ENCODE assay signal across 15 cellular contexts in the genomic region with DNA sequence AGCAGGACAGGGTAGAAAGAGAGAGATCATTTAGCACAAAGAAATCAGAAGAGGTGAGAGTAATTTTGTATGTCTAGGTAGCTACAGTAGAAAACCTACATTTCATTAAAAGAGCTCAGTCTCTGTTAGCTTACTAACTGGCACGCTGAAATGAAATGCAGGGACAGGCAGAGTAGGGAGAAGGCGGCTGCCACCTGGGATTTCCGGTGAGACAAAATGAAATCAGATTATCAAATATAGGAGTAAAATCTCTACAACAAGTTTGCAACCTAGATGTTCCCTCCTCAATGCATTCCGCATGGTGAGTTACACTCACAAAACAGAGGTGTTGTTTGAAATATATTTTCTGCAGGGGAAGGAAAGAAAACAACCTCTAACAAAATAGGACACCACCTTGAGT. TPM values are rescaled to one million over a fixed set of nuclear protein-coding genes. Genes with fewer than 3 reads are reported as not detected.
A peak's percentile ranks its signal among the peaks of the same experiment; 100 is the strongest.
DNase-seq lines count a peak whose midpoint lies in the region; ATAC-seq and TF ChIP-seq lines count a peak whose summit lies in the region.
"Had no signal": no experiment of that assay in that cellular context is flagged by ENCODE, and none has a peak within 500 bp of the region (broad histone marks: within the 10 kb centered on the region; RNA-seq: fewer than 3 reads in every experiment).

No MANE protein-coding gene starts in this region.

- H3K36me3 Mint-ChIP-seq in activated naive CD8-positive, alpha-beta T cell = peaks cover 26% of the 10 kb centered on the region
- H3K36me3 Mint-ChIP-seq in activated naive CD8-positive, alpha-beta T cell treated with anti-CD3 and anti-CD28 coated beads for 36 hours = peaks cover 21% of the 10 kb centered on the region
- H3K36me3 Mint-ChIP-seq in activated T-helper 17 cell treated with anti-CD3 and anti-CD28 coated beads, Interleukin-2, amount 50 U/mL, for 72 hours (ENCODE audit: low read depth) = peaks cover 93% of the 10 kb centered on the region

- peaks cover 0 to 90% (median 53%) of the 10 kb centered on the region in 6 donors for H3K36me3 ChIP-seq in spleen
- peaks cover 0 to 46% (median 12%) of the 10 kb centered on the region in 4 donors for H3K36me3 ChIP-seq in upper lobe of left lung
- H3K36me3 ChIP-seq in tibial artery = peaks cover 0 to 28% (median 26%) of the 10 kb centered on the region in 3 donors

- H3K4me3 Mint-ChIP-seq in activated naive CD8-positive, alpha-beta T cell = no peak overlapping the region
- no peak overlapping the region for H3K4me3 Mint-ChIP-seq in activated naive CD8-positive, alpha-beta T cell treated with anti-CD3 and anti-CD28 coated beads for 36 hours
- peak overlapping the region; percentile 55 for H3K4me3 Mint-ChIP-seq in activated T-helper 17 cell treated with anti-CD3 and anti-CD28 coated beads, Interleukin-2, amount 50 U/mL, for 72 hours

- in situ Hi-C loops in GM13976 (cut with MboI; ENCODE audit: low sequenced_read_pairs, unreplicated experiment) = no loop called here

- H3K27ac ChIP-seq in spleen (peak overlapping the region in 5 of 8 donors; percentile 5 to 79 (median 57)), upper lobe of left lung (no peak overlapping the region), tibial artery (no peak overlapping the region)
- H3K27ac ChIP-seq: esophagus muscularis mucosa, right lobe of liver, WERI-Rb-1 had no signal

- H3K9me3 ChIP-seq in spleen (no peaks in the 10 kb centered on the region), upper lobe of left lung (no peaks in the 10 kb centered on the region), tibial artery (no peaks in the 10 kb centered on the region)
- H3K9me3 ChIP-seq: esophagus muscularis mucosa, right lobe of liver had no signal

- H3K27me3 ChIP-seq in spleen (replicated peaks in 1 of 7) = no peaks in the 10 kb centered on the region
- no peaks in the 10 kb centered on the region for H3K27me3 ChIP-seq in upper lobe of left lung
- H3K27me3 ChIP-seq in tibial artery = no peaks in the 10 kb centered on the region
- H3K27me3 ChIP-seq: esophagus muscularis mucosa, right lobe of liver had no signal

- no peak for DNase-seq in activated naive CD8-positive, alpha-beta T cell treated with anti-CD3 and anti-CD28 coated beads for 36 hours
- no peak for DNase-seq in spleen
- DNase-seq in GM13976 (ENCODE audit: low spot score) = no peak
- DNase-seq in upper lobe of left lung = no peak
- no peak for DNase-seq in tibial artery
- DNase-seq: islet precursor cell, NCI-H1048, NCI-H526 treated with DMSO at 0.1 percent for 48 hours, right lobe of liver, SW 1271, WERI-Rb-1 had no signal

- no peaks in the 10 kb centered on the region for H3K9me3 Mint-ChIP-seq in activated naive CD8-positive, alpha-beta T cell (ENCODE audit: low read depth)
- no peaks in the 10 kb centered on the region for H3K9me3 Mint-ChIP-seq in activated naive CD8-positive, alpha-beta T cell treated with anti-CD3 and anti-CD28 coated beads for 36 hours
- no peaks in the 10 kb centered on the region for H3K9me3 Mint-ChIP-seq in activated T-helper 17 cell treated with anti-CD3 and anti-CD28 coated beads, Interleukin-2, amount 50 U/mL, for 72 hours

- peak overlapping the region; percentile 50 for H3K27ac Mint-ChIP-seq in activated naive CD8-positive, alpha-beta T cell
- no peak overlapping the region for H3K27ac Mint-ChIP-seq in activated naive CD8-positive, alpha-beta T cell treated with anti-CD3 and anti-CD28 coated beads for 36 hours
- H3K27ac Mint-ChIP-seq in activated T-helper 17 cell treated with anti-CD3 and anti-CD28 coated beads, Interleukin-2, amount 50 U/mL, for 72 hours = peak overlapping the region; percentile 86

- H3K27me3 Mint-ChIP-seq in activated naive CD8-positive, alpha-beta T cell = no peaks in the 10 kb centered on the region
- H3K27me3 Mint-ChIP-seq in activated naive CD8-positive, alpha-beta T cell treated with anti-CD3 and anti-CD28 coated beads for 36 hours = no peaks in the 10 kb centered on the region
- H3K27me3 Mint-ChIP-seq in activated T-helper 17 cell treated with anti-CD3 and anti-CD28 coated beads, Interleukin-2, amount 50 U/mL, for 72 hours = no peaks in the 10 kb centered on the region

- TF ChIP-seq CTCF in spleen (IDR thresholded peaks at IDR 0.05 in 8 of 11, conservative IDR thresholded peaks at IDR 0.05 in 3 of 11) (no peak), GM13976 (IDR thresholded peaks at IDR 0.05; ENCODE audit: borderline replicate concordance, control extremely low read depth, extremely low read depth, insufficient read depth, missing control alignments) (no peak), upper lobe of left lung (IDR thresholded peaks at IDR 0.05) (no peak), tibial artery (IDR thresholded peaks at IDR 0.05) (no peak)

- intact Hi-C loops in spleen (cut with DNase I; ENCODE audit: low total_unique reads) (no loop called here), tibial artery (cut with DNase I; ENCODE audit: low total_unique reads) (no loop called here)

- no peak overlapping the region for H3K4me3 ChIP-seq in spleen
- H3K4me3 ChIP-seq in upper lobe of left lung = no peak overlapping the region
- H3K4me3 ChIP-seq in tibial artery = no peak overlapping the region
- H3K4me3 ChIP-seq: esophagus muscularis mucosa, right lobe of liver had no signal

- peaks cover 27% of the 10 kb centered on the region for H3K4me1 Mint-ChIP-seq in activated naive CD8-positive, alpha-beta T cell (ENCODE audit: low read depth)
- peaks cover 12% of the 10 kb centered on the region for H3K4me1 Mint-ChIP-seq in activated naive CD8-positive, alpha-beta T cell treated with anti-CD3 and anti-CD28 coated beads for 36 hours
- H3K4me1 Mint-ChIP-seq in activated T-helper 17 cell treated with anti-CD3 and anti-CD28 coated beads, Interleukin-2, amount 50 U/mL, for 72 hours = peaks cover 50% of the 10 kb centered on the region

- WGBS in spleen, 5 donors = 69 to 84% (median 78%) methylated on average over 4 of the region's 4 CpGs
- 86 to 91% methylated on average over 4 of the region's 4 CpGs for WGBS in upper lobe of left lung, 2 donors

- TF ChIP-seq POLR2A in GM19099 (IDR thresholded peaks at IDR 0.05; ENCODE audit: extremely low read depth, insufficient read length, low read depth) (peak; percentile 11), spleen (IDR thresholded peaks at IDR 0.05) (no peak), upper lobe of left lung (IDR thresholded peaks at IDR 0.05) (no peak)

- ATAC-seq in activated T-helper 17 cell treated with anti-CD3 and anti-CD28 coated beads, Interleukin-2, amount 50 U/mL, for 72 hours (replicated peaks) = peak; percentile 38
- no peak for ATAC-seq in upper lobe of left lung (ENCODE audit: low FRiP score in 2 of 2)

- no peak for TF ChIP-seq EP300 in upper lobe of left lung (IDR thresholded peaks at IDR 0.05)

- H3K4me1 ChIP-seq in spleen = peaks cover 11 to 62% (median 32%) of the 10 kb centered on the region in 6 donors
- peaks cover 0 to 10% (median 6%) of the 10 kb centered on the region in 4 donors for H3K4me1 ChIP-seq in upper lobe of left lung
- H3K4me1 ChIP-seq in tibial artery = peaks cover 0 to 26% (median 18%) of the 10 kb centered on the region in 4 donors

RNA-seq across cellular contexts. Expression of a gene that starts 55.9 kb away (rescaled TPM):
- 10 to 100 TPM; 49.0 to 50.5 TPM for total RNA-seq in activated naive CD8-positive, alpha-beta T cell treated with anti-CD3 and anti-CD28 coated beads for 36 hours
- 10 to 100 TPM; 58.0 to 70.9 TPM for total RNA-seq in activated T-helper 17 cell treated with anti-CD3 and anti-CD28 coated beads, Interleukin-2, amount 50 U/mL, for 72 hours
- total RNA-seq in spleen (100 to 1,000 TPM; 130 to 168 (median 148) TPM), upper lobe of left lung (10 to 100 TPM; 27.2 to 67.6 (median 45.0) TPM)
- polyA plus RNA-seq in spleen = 100 to 1,000 TPM in 1 of 3 donors, 10 to 100 TPM in 2; 60.3 to 101 (median 65.3) TPM

Comparison
In these comparisons a context has a peak if more than half of its experiments do, and no peak if none do; other contexts are left out.
1. H3K27ac ChIP-seq: peak in spleen (5 of 8); none in upper lobe of left lung (0 of 4) and tibial artery (0 of 2).